Comparison of ENCODE assay signal across 10 cellular contexts in genomic region chr11:27717377-27717776, GRCh38. TPM values are rescaled to one million over a fixed set of nuclear protein-coding genes. Genes with fewer than 3 reads are reported as not detected.
DNase-seq lines count a peak whose midpoint lies in the region; ATAC-seq, FAIRE-seq and TF ChIP-seq lines count a peak whose summit lies in the region.
"Had no signal": no experiment of that assay in that cellular context is flagged by ENCODE, and none has a peak within 500 bp of the region (broad histone marks: within the 10 kb centered on the region; RNA-seq: fewer than 3 reads in every experiment).

No MANE protein-coding gene starts in this region.

- H3K27me3 Mint-ChIP-seq in brain, result peaks cover 91% of the 10 kb centered on the region

- no peaks in the 10 kb centered on the region for H3K79me2 ChIP-seq in neural cell (replicated peaks; ENCODE audit: insufficient read depth, low read length)

- H3K4me1 ChIP-seq in HUES6 (ENCODE audit: control insufficient read depth, insufficient read depth, low read length), result peaks cover 29% of the 10 kb centered on the region
- H3K4me1 ChIP-seq: colonic mucosa had no signal

- H3F3A ChIP-seq in neural cell (ENCODE audit: insufficient read depth, low read length, poor library complexity, severe bottlenecking), result peaks cover 13% of the 10 kb centered on the region

- no peak for ATAC-seq in HG03521 (IDR thresholded peaks at IDR 0.05; ENCODE audit: unreplicated experiment)
- no peak for ATAC-seq in HG02981 (IDR thresholded peaks at IDR 0.05; ENCODE audit: unreplicated experiment)

- H3K9ac ChIP-seq in HUES6 (ENCODE audit: low read length) (no peak overlapping the region), neural cell (ENCODE audit: low read length) (no peak overlapping the region)

- H3K9me3 Mint-ChIP-seq in brain, result peaks cover 0 to 4% (median 3%) of the 10 kb centered on the region in 5 experiments

- H3K36me3 ChIP-seq in HUES6 (ENCODE audit: control insufficient read depth, insufficient read depth, low read length), result no peaks in the 10 kb centered on the region
- no peaks in the 10 kb centered on the region for H3K36me3 ChIP-seq in neural cell (ENCODE audit: insufficient read depth, low read length)
- H3K36me3 ChIP-seq: colonic mucosa, left ventricle myocardium inferior had no signal

- no peaks in the 10 kb centered on the region for H3K9me3 ChIP-seq in HUES6 (ENCODE audit: control insufficient read depth, insufficient read depth, low read depth, low read length)
- no peaks in the 10 kb centered on the region for H3K9me3 ChIP-seq in neural cell (ENCODE audit: low read length)
- H3K9me3 ChIP-seq: colonic mucosa, left ventricle myocardium inferior had no signal

- FAIRE-seq in GM12891 (lab: Jason Lieb, UNC), result no peak

- peak overlapping the region in 4 of 5 experiments; percentile 53 to 97 (median 96) for H3K27ac Mint-ChIP-seq in brain

- no peak for TF ChIP-seq POLR2A in GM12891 (IDR thresholded peaks at IDR 0.05; ENCODE audit: low read depth, low read length)

- no peak overlapping the region for H2AFZ ChIP-seq in neural cell (ENCODE audit: low read depth, low read length)

- no peaks in the 10 kb centered on the region for H3K9me2 ChIP-seq in neural cell (ENCODE audit: insufficient read depth, low read length)

- in situ Hi-C loops in G401 (cut with HindIII; ENCODE audit: low sequenced_read_pairs), result loop anchor here (25.0 kb wide), 1 partner anchor 370 kb away; no protein-coding TSS in a partner anchor

- H3K4me2 ChIP-seq in neural cell (ENCODE audit: low read length), result peak overlapping the region; percentile 45

- peak; percentile 22 for TF ChIP-seq RAD21 in neural cell (conservative IDR thresholded peaks at IDR 0.05)

- DNase-seq in G401 (ENCODE audit: low spot score) (peak; percentile 83), GM12891 (ENCODE audit: insufficient read length, low spot score) (no peak)
- DNase-seq: colonic mucosa, left ventricle myocardium inferior had no signal

- H3K4me3 ChIP-seq in HUES6 (ENCODE audit: low read depth, low read length) (peak overlapping the region; percentile 78), neural cell (ENCODE audit: low read length) (peak overlapping the region; percentile 70)
- H3K4me3 ChIP-seq: colonic mucosa had no signal

- peak; percentile 21 to 62 for TF ChIP-seq CTCF in brain (conservative IDR thresholded peaks at IDR 0.05)
- peak; percentile 65 for TF ChIP-seq CTCF in neural cell (IDR thresholded peaks at IDR 0.05; ENCODE audit: poor library complexity, severe bottlenecking)

- peaks cover 47% of the 10 kb centered on the region for H3K4me1 Mint-ChIP-seq in brain

- H3K27ac ChIP-seq in HUES6 (ENCODE audit: low read depth, low read length) (no peak overlapping the region), neural cell (ENCODE audit: low read length) (no peak overlapping the region)
- H3K27ac ChIP-seq: colonic mucosa, left ventricle myocardium inferior, SK-N-MC had no signal

- TF ChIP-seq EP300 in neural cell (conservative IDR thresholded peaks at IDR 0.05; ENCODE audit: poor library complexity, severe bottlenecking), result no peak

- H4K20me1 ChIP-seq in neural cell (ENCODE audit: insufficient read depth), result no peaks in the 10 kb centered on the region

- H3K27me3 ChIP-seq in HUES6 (ENCODE audit: control insufficient read depth, insufficient read depth, low read length), result peaks cover 44% of the 10 kb centered on the region
- peaks cover 81% of the 10 kb centered on the region for H3K27me3 ChIP-seq in neural cell (ENCODE audit: insufficient read depth, low read depth, low read length)

- H3K36me3 Mint-ChIP-seq in brain, result no peaks in the 10 kb centered on the region

- peak overlapping the region; percentile 90 to 93 (median 92) for H3K4me3 Mint-ChIP-seq in brain

TF ChIP-seq in neural cell, 6 proteins besides CTCF, POLR2A, EP300 and RAD21:
- no peak for TF ChIP-seq REST (IDR thresholded peaks at IDR 0.05; ENCODE audit: borderline replicate concordance)
- no peak for TF ChIP-seq EZH2 (IDR thresholded peaks at IDR 0.05; ENCODE audit: borderline replicate concordance, insufficient read depth, low read length, poor library complexity, severe bottlenecking)
- no peak for TF ChIP-seq POLR2AphosphoS5 (IDR thresholded peaks at IDR 0.05)
- no peak for TF ChIP-seq SMC3 (conservative IDR thresholded peaks at IDR 0.05; ENCODE audit: poor library complexity)
- TF ChIP-seq TAF1 (IDR thresholded peaks at IDR 0.05; ENCODE audit: low read depth), result no peak

TF ChIP-seq in GM12891, 5 proteins besides CTCF, POLR2A, EP300 and RAD21:
- no peak for TF ChIP-seq TAF1 (IDR thresholded peaks at IDR 0.05; ENCODE audit: low read depth, low read length)
- no peak for TF ChIP-seq PAX5 (IDR thresholded peaks at IDR 0.05; ENCODE audit: insufficient read depth, low read length, severe bottlenecking)
- no peak for TF ChIP-seq POLR2AphosphoS5 (IDR thresholded peaks at IDR 0.05; ENCODE audit: low read depth, low read length)
- TF ChIP-seq POU2F2 (IDR thresholded peaks at IDR 0.05; ENCODE audit: low read depth, low read length), result no peak
- TF ChIP-seq SPI1 (IDR thresholded peaks at IDR 0.05; ENCODE audit: low read depth, low read length), result no peak

RNA-seq across cellular contexts. Expression of gene BDNF, which starts 17.1 kb away (rescaled TPM):
- 20.2 and 29.8 TPM in 2 replicates for total RNA-seq in G401 (2014; rRNA removed; shearing (Covaris generic))
- polyA plus RNA-seq in brain (ENCODE audit: insufficient read depth, low read depth, low replicate concordance) (0.10 TPM), neural cell (not detected in 2 replicates)
- not detected in 2 replicates for polyA minus RNA-seq in neural cell
- 0.04 TPM for polyA plus RNA-seq in GM12891 (2012; ENCODE audit: low read depth, missing spikeins)
